ENCODE assay signal across 1 cellular context in the genomic region with DNA sequence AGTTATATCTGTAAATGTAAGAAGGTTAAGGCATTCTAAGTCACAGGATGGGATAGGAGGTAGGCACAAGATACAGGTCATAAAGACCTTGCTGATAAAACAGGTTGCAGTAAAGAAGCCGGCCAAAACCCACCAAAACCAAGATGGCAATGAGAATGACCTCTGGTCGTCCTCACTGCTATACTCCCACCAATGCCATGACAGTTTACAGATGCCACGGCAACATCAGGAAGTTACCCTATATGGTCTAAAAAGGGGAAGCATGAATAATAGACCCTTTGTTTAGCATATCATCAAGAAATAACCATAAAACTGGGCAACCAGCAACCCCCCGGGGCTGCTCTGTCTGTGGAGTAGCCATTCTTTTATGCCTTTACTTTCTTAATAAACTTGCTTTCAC.
A peak's percentile ranks its signal among the peaks of the same experiment; 100 is the strongest.
TF ChIP-seq lines count a peak whose summit lies in the region.

No MANE protein-coding gene starts in this region.

TF ChIP-seq in GM12878, 131 proteins besides CTCF, POLR2A, EP300 and RAD21 (continued from another document):
- TF ChIP-seq, protein P1, sequence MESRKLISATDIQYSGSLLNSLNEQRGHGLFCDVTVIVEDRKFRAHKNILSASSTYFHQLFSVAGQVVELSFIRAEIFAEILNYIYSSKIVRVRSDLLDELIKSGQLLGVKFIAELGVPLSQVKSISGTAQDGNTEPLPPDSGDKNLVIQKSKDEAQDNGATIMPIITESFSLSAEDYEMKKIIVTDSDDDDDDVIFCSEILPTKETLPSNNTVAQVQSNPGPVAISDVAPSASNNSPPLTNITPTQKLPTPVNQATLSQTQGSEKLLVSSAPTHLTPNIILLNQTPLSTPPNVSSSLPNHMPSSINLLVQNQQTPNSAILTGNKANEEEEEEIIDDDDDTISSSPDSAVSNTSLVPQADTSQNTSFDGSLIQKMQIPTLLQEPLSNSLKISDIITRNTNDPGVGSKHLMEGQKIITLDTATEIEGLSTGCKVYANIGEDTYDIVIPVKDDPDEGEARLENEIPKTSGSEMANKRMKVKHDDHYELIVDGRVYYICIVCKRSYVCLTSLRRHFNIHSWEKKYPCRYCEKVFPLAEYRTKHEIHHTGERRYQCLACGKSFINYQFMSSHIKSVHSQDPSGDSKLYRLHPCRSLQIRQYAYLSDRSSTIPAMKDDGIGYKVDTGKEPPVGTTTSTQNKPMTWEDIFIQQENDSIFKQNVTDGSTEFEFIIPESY (IDR thresholded peaks at IDR 0.05), result peak; percentile 56; the same call in 1 of the 2 replicates
- TF ChIP-seq ATF7 (IDR thresholded peaks at IDR 0.05; ENCODE audit: low read depth) (peak; percentile 26; the same call in 1 of the 2 replicates), ESRRA (IDR thresholded peaks at IDR 0.05; ENCODE audit: low read length) (peak; percentile 97), NR2F1 (conservative IDR thresholded peaks at IDR 0.05) (peak; percentile 83), YY1 (IDR thresholded peaks at IDR 0.05; ENCODE audit: low read depth, low read length) (peak; percentile 85; the same call in 1 of the 2 replicates)
- TF ChIP-seq, protein P2, sequence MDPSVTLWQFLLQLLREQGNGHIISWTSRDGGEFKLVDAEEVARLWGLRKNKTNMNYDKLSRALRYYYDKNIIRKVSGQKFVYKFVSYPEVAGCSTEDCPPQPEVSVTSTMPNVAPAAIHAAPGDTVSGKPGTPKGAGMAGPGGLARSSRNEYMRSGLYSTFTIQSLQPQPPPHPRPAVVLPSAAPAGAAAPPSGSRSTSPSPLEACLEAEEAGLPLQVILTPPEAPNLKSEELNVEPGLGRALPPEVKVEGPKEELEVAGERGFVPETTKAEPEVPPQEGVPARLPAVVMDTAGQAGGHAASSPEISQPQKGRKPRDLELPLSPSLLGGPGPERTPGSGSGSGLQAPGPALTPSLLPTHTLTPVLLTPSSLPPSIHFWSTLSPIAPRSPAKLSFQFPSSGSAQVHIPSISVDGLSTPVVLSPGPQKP (IDR thresholded peaks at IDR 0.05; ENCODE audit: low read depth, low read length), result peak; percentile 57; the same call in 1 of the 2 replicates
- TF ChIP-seq, protein P3, sequence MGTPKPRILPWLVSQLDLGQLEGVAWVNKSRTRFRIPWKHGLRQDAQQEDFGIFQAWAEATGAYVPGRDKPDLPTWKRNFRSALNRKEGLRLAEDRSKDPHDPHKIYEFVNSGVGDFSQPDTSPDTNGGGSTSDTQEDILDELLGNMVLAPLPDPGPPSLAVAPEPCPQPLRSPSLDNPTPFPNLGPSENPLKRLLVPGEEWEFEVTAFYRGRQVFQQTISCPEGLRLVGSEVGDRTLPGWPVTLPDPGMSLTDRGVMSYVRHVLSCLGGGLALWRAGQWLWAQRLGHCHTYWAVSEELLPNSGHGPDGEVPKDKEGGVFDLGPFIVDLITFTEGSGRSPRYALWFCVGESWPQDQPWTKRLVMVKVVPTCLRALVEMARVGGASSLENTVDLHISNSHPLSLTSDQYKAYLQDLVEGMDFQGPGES (IDR thresholded peaks at IDR 0.05), result peak; percentile 50
